Comparison of ENCODE assay signal across 8 cellular contexts in genomic region chr2:227871375-227871788, GRCh38. TPM values are rescaled to one million over a fixed set of nuclear protein-coding genes. Genes with fewer than 3 reads are reported as not detected.
DNase-seq lines count a peak whose midpoint lies in the region; ATAC-seq and TF ChIP-seq lines count a peak whose summit lies in the region.

A gene with protein sequence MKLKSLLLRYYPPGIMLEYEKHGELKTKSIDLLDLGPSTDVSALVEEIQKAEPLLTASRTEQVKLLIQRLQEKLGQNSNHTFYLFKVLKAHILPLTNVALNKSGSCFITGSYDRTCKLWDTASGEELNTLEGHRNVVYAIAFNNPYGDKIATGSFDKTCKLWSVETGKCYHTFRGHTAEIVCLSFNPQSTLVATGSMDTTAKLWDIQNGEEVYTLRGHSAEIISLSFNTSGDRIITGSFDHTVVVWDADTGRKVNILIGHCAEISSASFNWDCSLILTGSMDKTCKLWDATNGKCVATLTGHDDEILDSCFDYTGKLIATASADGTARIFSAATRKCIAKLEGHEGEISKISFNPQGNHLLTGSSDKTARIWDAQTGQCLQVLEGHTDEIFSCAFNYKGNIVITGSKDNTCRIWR (plus strand): TSS chr2:227871631. CDS start chr2:227871690, 59 bp downstream.

- H3K4me3 ChIP-seq in muscle layer of colon (ENCODE audit: low read depth in 1 of 2, low read length in 2 of 2), result peak within 1 kb of the TSS; percentile 43 to 50

- in situ Hi-C loops in GM13977 (cut with MboI; ENCODE audit: low pct_unique_long_range_greater_than_20kb, low sequenced_read_pairs, unreplicated experiment), result loop anchor here (25.0 kb wide), 1 partner anchor 209 kb away; the partner anchor contains the start of gene SCYGR5

- DNase-seq in GM13977 (ENCODE audit: low spot score) (peak; percentile 85), HT-29 (ENCODE audit: low spot score) (peak; percentile 51), superior temporal gyrus (ENCODE audit: extremely low spot score) (peak; percentile 39), GOT3 (lab: John Stamatoyannopoulos, UW) (no peak)
- peak; percentile 26 for DNase-seq in activated CD8-positive, alpha-beta memory T cell treated with anti-CD3 and anti-CD28 coated beads, Interleukin-2, amount 50 U/mL, for 4 hours

- no peak within 1 kb of the TSS for H3K9ac ChIP-seq in muscle layer of colon (ENCODE audit: low read length)

- H3K27ac ChIP-seq in muscle layer of colon (ENCODE audit: low read depth, low read length), result no peak within 1 kb of the TSS

- H3K36me3 ChIP-seq in muscle layer of colon (ENCODE audit: insufficient read depth, low read length), result no peaks in the 10 kb centered on the region

- H3K27me3 ChIP-seq in muscle layer of colon (ENCODE audit: control insufficient read depth in 1 of 2, insufficient read depth in 2 of 2, low read length in 2 of 2), result peaks cover 0 to 9% of the 10 kb centered on the region in 2 donors

- no peaks in the 10 kb centered on the region for H3K4me1 ChIP-seq in muscle layer of colon (ENCODE audit: insufficient read depth, low read length)

- ATAC-seq in esophagus mucosa (peak; percentile 41), GM19395 (IDR thresholded peaks at IDR 0.05; ENCODE audit: unreplicated experiment) (no peak)

- TF ChIP-seq CTCF in GM13977 (IDR thresholded peaks at IDR 0.05; ENCODE audit: extremely low read depth, insufficient read depth, missing control alignments), result no peak

- H3K9me3 ChIP-seq in muscle layer of colon (ENCODE audit: low read length), result no peaks in the 10 kb centered on the region

RNA-seq across cellular contexts. Expression of the gene that starts here (rescaled TPM):
- not detected in 2 replicates for total RNA-seq in HT-29 (2014; rRNA removed; shearing (Covaris generic))
- not detected for total RNA-seq in esophagus mucosa

Comparison
In these comparisons a context has a peak if more than half of its experiments do, and no peak if none do; other contexts are left out.
1. Peak in DNase-seq in HT-29; RNA of the gene not detected or under 1 TPM.
2. Peak in ATAC-seq in esophagus mucosa; RNA of the gene not detected or under 1 TPM.